ENCODE assay signal across 25 cellular contexts in the genomic region with DNA sequence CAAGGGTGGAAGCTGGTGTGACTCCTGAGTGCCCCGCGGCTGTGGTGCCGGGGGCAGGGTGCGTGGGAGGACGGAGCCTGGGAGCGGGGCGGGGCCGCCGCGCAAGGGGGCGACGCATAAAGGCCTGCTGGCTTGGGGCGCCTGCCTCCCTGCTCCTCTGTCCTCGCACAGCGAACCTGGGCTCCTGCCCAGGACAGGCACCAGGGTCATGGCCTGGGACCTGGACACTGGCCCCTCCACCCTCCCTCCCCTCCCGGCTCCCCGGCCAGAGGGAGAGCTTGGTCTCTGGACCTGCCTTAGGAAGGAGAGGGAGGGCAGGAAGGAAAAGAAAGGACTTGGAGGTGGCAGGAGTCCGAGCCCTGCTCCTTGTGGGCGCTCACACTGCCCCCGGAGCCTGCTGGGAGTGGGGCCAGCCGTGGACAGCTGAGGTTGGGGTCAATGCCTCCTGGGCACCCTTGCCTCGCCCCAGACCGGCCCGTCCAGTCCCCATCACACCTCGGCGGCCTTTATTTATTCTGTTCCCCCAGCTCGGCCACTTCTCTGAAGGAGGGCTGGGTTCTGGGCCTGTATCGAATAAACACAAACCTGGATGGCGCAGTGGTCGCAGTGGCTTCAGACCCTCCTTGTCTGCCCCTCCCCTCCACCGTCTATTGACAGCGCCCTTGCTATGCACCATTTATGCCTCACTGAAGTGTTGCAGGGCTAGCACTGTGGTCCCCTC. TPM values are rescaled to one million over a fixed set of nuclear protein-coding genes. Genes with fewer than 3 reads are reported as not detected.
"Had no signal": no experiment of that assay in that cellular context is flagged by ENCODE, and none has a peak within 500 bp of the region (broad histone marks: within the 10 kb centered on the region; RNA-seq: fewer than 3 reads in every experiment).

No MANE protein-coding gene starts in this region.

- H3K27ac Mint-ChIP-seq: activated T-helper 17 cell treated with anti-CD3 and anti-CD28 coated beads, Interleukin-2, amount 50 U/mL, for 72 hours; natural killer cell treated with Interleukin-12 subunit alpha and Interleukin-12 subunit beta and Interleukin-15 and Interleukin-18, amount 100 ng/mL, for 72 hours had no signal

- H3K36me3 Mint-ChIP-seq: natural killer cell treated with Interleukin-12 subunit alpha and Interleukin-12 subunit beta and Interleukin-15 and Interleukin-18, amount 100 ng/mL, for 72 hours had no signal

- H3K4me1 ChIP-seq: colonic mucosa, lower lobe of right lung, transverse colon, uterus had no signal

- DNase-seq: activated CD4-positive, alpha-beta T cell treated with anti-CD3 and anti-CD28 coated beads for 1 hour; activated CD4-positive, alpha-beta T cell treated with anti-CD3 and anti-CD28 coated beads, Interleukin-2, amount 50 U/mL, for 48 hours; activated naive CD4-positive, alpha-beta T cell; activated T-cell treated with anti-CD3 and anti-CD28 coated beads, Interleukin-2, amount 50 U/mL, for 1 hour; aorta; brain microvascular endothelial cell; central memory CD4-positive, alpha-beta T cell; colonic mucosa; effector CD4-positive, alpha-beta T cell; gastrocnemius medialis; lower lobe of right lung; occipital lobe; retina; stimulated activated CD4-positive, alpha-beta T cell treated with anti-CD3 and anti-CD28 coated beads, Interleukin-12 subunit alpha, Interleukin-12 subunit beta, amount 100 ng/mL, for 4 hours; stimulated activated CD4-positive, alpha-beta T cell treated with anti-CD3 and anti-CD28 coated beads, Interleukin-1b, Interleukin-23, amount 100 ng/mL, for 48 hours; stimulated activated CD8-positive, alpha-beta memory T cell treated with anti-CD3 and anti-CD28 coated beads, Interleukin-4, amount 100 ng/mL, for 48 hours; stimulated activated naive CD4-positive, alpha-beta T cell; SW 1271; T-helper 2 cell; transverse colon; uterus had no signal

- H3K27me3 ChIP-seq: brain microvascular endothelial cell, colonic mucosa, gastrocnemius medialis, transverse colon, uterus had no signal

- H3K9me3 ChIP-seq: colonic mucosa, gastrocnemius medialis, heart left ventricle, lower lobe of right lung, transverse colon, uterus had no signal

- H3K9me3 Mint-ChIP-seq: activated T-helper 17 cell treated with anti-CD3 and anti-CD28 coated beads, Interleukin-2, amount 50 U/mL, for 72 hours; natural killer cell treated with Interleukin-12 subunit alpha and Interleukin-12 subunit beta and Interleukin-15 and Interleukin-18, amount 100 ng/mL, for 72 hours had no signal

- H3K36me3 ChIP-seq: uterus had no signal

- H3K27ac ChIP-seq: brain microvascular endothelial cell, colonic mucosa, gastrocnemius medialis, heart left ventricle, lower lobe of right lung, transverse colon, uterus, VCaP had no signal

- H3K4me3 Mint-ChIP-seq: activated T-helper 17 cell treated with anti-CD3 and anti-CD28 coated beads, Interleukin-2, amount 50 U/mL, for 72 hours; natural killer cell treated with Interleukin-12 subunit alpha and Interleukin-12 subunit beta and Interleukin-15 and Interleukin-18, amount 100 ng/mL, for 72 hours had no signal

- H3K4me3 ChIP-seq: colonic mucosa, gastrocnemius medialis, heart left ventricle, lower lobe of right lung, transverse colon, uterus had no signal

- H3K4me1 Mint-ChIP-seq: activated T-helper 17 cell treated with anti-CD3 and anti-CD28 coated beads, Interleukin-2, amount 50 U/mL, for 72 hours had no signal

RNA-seq across cellular contexts. Expression of gene SLC16A8, which starts 8.7 kb away (rescaled TPM):
- total RNA-seq: activated T-helper 17 cell treated with anti-CD3 and anti-CD28 coated beads, Interleukin-2, amount 50 U/mL, for 72 hours; heart left ventricle; transverse colon had no signal

RNA-seq across cellular contexts. Expression of gene BAIAP2L2, which starts 35.2 kb away (rescaled TPM):
- total RNA-seq: occipital lobe had no signal
